Comparison of ENCODE assay signal across 1 cellular context in the genomic region with DNA sequence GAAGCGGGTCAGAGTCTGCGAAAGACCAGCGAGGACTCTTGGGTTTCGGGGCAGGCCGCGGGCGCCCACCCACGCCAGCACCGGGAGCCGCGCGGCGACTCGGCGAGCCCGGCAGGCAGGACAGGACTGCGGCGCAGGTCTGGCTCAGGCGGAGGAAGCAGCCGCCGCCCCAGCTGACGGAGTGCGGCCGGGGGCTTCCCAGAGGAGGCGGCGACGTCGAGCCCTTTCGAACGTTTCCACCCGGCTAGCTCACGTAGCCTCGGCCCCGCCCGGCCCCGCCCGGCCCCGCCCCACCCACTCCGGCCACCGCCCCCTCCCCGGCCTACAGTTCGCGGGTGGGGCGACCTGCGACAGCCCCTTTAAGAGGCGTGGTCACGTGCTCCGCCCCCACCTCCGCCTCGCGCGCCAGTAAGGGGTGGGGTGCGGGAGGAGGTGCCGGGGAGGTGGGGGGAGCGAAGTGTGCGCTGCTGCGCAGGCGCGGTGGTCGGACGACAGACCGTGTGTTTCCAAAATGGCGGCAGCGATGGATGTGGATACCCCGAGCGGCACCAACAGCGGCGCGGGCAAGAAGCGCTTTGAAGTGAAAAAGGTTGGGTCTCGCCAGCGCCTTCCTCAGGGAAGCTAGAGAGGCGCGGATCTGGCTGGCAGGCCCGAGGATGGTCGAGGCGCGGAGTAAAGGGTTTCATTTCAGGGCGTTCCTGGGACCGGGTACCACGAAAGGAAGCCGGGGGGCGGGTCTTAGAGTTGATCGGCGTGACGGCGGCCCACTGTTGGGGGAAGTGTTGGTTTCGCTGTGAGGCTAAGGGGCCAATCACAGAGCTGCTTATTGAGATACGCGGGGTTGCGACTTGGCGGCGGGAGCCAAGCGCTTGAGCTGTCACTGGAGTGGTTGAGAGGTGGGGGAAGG.
TF ChIP-seq lines count a peak whose summit lies in the region.

A gene (plus strand): TSS at position 491 of the 907 bp plus-strand sequence. CDS start 21 bp downstream, at position 512.

TF ChIP-seq in K562, 482 proteins besides CTCF, POLR2A, EP300 and RAD21 (continued from another document and continues in another):
- TF ChIP-seq RFX1 (IDR thresholded peaks at IDR 0.05) (no peak), ZNF174 (CRISPR knock-in tag; IDR thresholded peaks at IDR 0.05) (no peak), THRAP3 (IDR thresholded peaks at IDR 0.05; ENCODE audit: borderline replicate concordance) (no peak), ZKSCAN8 (CRISPR knock-in tag; IDR thresholded peaks at IDR 0.05) (no peak), FOXJ3 (CRISPR knock-in tag; IDR thresholded peaks at IDR 0.05) (no peak), SMAD3 (CRISPR knock-in tag; conservative IDR thresholded peaks at IDR 0.05) (no peak), RBM22 (IDR thresholded peaks at IDR 0.05; ENCODE audit: low read depth, low read length, poor library complexity, severe bottlenecking) (no peak), SMARCA4 (IDR thresholded peaks at IDR 0.05) (no peak), ZEB2 (IDR thresholded peaks at IDR 0.05) (no peak), TOE1 (IDR thresholded peaks at IDR 0.05; ENCODE audit: borderline replicate concordance) (peak; percentile 95), TOE1 (CRISPR knock-in tag; IDR thresholded peaks at IDR 0.05; ENCODE audit: borderline replicate concordance, low read depth) (no peak), FOXK2 (conservative IDR thresholded peaks at IDR 0.05 in 1 of 2, IDR thresholded peaks at IDR 0.05 in 1 of 2; ENCODE audit: low read depth in 2 of 2) (peak; percentile 78 to 80; a peak in 3 of 4 replicates), SLC30A9 (CRISPR knock-in tag; IDR thresholded peaks at IDR 0.05) (no peak), ZFP30 (CRISPR knock-in tag; IDR thresholded peaks at IDR 0.05; ENCODE audit: borderline replicate concordance) (no peak), ZNF165 (CRISPR knock-in tag; IDR thresholded peaks at IDR 0.05; ENCODE audit: borderline replicate concordance) (no peak), CEBPG (CRISPR knock-in tag; IDR thresholded peaks at IDR 0.05) (no peak), CEBPG (tag; conservative IDR thresholded peaks at IDR 0.05 in 1 of 2, IDR thresholded peaks at IDR 0.05 in 1 of 2) (no peak), PPARD (CRISPR knock-in tag; IDR thresholded peaks at IDR 0.05) (no peak), CBFA2T2 (conservative IDR thresholded peaks at IDR 0.05) (peak; percentile 23; the same call in 1 of the 2 replicates), HMG20A (CRISPR knock-in tag; conservative IDR thresholded peaks at IDR 0.05) (no peak), RFX5 (IDR thresholded peaks at IDR 0.05; ENCODE audit: low read depth, low read length) (no peak), CREBBP (IDR thresholded peaks at IDR 0.05; ENCODE audit: low read depth, low read length) (no peak), SNRNP70 (optimal IDR thresholded peaks at IDR 0.05; ENCODE audit: low read depth, low read length) (no peak), ZNF695 (CRISPR knock-in tag; IDR thresholded peaks at IDR 0.05) (no peak), CCNT2 (IDR thresholded peaks at IDR 0.05; ENCODE audit: borderline replicate concordance, extremely low read depth, insufficient read length, low read depth, low read length) (no peak), HCFC1 (IDR thresholded peaks at IDR 0.05; ENCODE audit: low read depth, low read length) (no peak; the same call in 1 of the 2 replicates), DPF2 (IDR thresholded peaks at IDR 0.05) (no peak), MAFF (IDR thresholded peaks at IDR 0.05; ENCODE audit: low read length) (no peak), ZNF584 (CRISPR knock-in tag; IDR thresholded peaks at IDR 0.05; ENCODE audit: low read depth) (no peak), HOXB6 (CRISPR knock-in tag; IDR thresholded peaks at IDR 0.05; ENCODE audit: borderline replicate concordance) (no peak), TAL1 (IDR thresholded peaks at IDR 0.05) (no peak), RBM17 (IDR thresholded peaks at IDR 0.05; ENCODE audit: borderline replicate concordance, low read depth, low read length) (no peak), ZFP36 (IDR thresholded peaks at IDR 0.05; ENCODE audit: low read depth, low read length, partially characterized antibody) (peak; percentile 97)
- TF ChIP-seq, protein P1, sequence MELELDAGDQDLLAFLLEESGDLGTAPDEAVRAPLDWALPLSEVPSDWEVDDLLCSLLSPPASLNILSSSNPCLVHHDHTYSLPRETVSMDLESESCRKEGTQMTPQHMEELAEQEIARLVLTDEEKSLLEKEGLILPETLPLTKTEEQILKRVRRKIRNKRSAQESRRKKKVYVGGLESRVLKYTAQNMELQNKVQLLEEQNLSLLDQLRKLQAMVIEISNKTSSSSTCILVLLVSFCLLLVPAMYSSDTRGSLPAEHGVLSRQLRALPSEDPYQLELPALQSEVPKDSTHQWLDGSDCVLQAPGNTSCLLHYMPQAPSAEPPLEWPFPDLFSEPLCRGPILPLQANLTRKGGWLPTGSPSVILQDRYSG (tag; conservative IDR thresholded peaks at IDR 0.05; ENCODE audit: low read depth) = no peak
- TF ChIP-seq, protein P2, sequence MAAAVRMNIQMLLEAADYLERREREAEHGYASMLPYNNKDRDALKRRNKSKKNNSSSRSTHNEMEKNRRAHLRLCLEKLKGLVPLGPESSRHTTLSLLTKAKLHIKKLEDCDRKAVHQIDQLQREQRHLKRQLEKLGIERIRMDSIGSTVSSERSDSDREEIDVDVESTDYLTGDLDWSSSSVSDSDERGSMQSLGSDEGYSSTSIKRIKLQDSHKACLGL (CRISPR knock-in tag; IDR thresholded peaks at IDR 0.05; ENCODE audit: borderline replicate concordance, poor library complexity, severe bottlenecking) = no peak
- TF ChIP-seq, protein P3, sequence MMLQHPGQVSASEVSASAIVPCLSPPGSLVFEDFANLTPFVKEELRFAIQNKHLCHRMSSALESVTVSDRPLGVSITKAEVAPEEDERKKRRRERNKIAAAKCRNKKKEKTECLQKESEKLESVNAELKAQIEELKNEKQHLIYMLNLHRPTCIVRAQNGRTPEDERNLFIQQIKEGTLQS (IDR thresholded peaks at IDR 0.05) = no peak
- TF ChIP-seq, protein P3 (CRISPR knock-in tag; conservative IDR thresholded peaks at IDR 0.05) = no peak
- TF ChIP-seq, protein P4, sequence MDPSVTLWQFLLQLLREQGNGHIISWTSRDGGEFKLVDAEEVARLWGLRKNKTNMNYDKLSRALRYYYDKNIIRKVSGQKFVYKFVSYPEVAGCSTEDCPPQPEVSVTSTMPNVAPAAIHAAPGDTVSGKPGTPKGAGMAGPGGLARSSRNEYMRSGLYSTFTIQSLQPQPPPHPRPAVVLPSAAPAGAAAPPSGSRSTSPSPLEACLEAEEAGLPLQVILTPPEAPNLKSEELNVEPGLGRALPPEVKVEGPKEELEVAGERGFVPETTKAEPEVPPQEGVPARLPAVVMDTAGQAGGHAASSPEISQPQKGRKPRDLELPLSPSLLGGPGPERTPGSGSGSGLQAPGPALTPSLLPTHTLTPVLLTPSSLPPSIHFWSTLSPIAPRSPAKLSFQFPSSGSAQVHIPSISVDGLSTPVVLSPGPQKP (CRISPR knock-in tag; IDR thresholded peaks at IDR 0.05) = no peak
- TF ChIP-seq, protein P5, sequence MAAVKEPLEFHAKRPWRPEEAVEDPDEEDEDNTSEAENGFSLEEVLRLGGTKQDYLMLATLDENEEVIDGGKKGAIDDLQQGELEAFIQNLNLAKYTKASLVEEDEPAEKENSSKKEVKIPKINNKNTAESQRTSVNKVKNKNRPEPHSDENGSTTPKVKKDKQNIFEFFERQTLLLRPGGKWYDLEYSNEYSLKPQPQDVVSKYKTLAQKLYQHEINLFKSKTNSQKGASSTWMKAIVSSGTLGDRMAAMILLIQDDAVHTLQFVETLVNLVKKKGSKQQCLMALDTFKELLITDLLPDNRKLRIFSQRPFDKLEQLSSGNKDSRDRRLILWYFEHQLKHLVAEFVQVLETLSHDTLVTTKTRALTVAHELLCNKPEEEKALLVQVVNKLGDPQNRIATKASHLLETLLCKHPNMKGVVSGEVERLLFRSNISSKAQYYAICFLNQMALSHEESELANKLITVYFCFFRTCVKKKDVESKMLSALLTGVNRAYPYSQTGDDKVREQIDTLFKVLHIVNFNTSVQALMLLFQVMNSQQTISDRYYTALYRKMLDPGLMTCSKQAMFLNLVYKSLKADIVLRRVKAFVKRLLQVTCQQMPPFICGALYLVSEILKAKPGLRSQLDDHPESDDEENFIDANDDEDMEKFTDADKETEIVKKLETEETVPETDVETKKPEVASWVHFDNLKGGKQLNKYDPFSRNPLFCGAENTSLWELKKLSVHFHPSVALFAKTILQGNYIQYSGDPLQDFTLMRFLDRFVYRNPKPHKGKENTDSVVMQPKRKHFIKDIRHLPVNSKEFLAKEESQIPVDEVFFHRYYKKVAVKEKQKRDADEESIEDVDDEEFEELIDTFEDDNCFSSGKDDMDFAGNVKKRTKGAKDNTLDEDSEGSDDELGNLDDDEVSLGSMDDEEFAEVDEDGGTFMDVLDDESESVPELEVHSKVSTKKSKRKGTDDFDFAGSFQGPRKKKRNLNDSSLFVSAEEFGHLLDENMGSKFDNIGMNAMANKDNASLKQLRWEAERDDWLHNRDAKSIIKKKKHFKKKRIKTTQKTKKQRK (IDR thresholded peaks at IDR 0.05; ENCODE audit: borderline replicate concordance, low read depth, low read length) = no peak
- TF ChIP-seq, protein P6, sequence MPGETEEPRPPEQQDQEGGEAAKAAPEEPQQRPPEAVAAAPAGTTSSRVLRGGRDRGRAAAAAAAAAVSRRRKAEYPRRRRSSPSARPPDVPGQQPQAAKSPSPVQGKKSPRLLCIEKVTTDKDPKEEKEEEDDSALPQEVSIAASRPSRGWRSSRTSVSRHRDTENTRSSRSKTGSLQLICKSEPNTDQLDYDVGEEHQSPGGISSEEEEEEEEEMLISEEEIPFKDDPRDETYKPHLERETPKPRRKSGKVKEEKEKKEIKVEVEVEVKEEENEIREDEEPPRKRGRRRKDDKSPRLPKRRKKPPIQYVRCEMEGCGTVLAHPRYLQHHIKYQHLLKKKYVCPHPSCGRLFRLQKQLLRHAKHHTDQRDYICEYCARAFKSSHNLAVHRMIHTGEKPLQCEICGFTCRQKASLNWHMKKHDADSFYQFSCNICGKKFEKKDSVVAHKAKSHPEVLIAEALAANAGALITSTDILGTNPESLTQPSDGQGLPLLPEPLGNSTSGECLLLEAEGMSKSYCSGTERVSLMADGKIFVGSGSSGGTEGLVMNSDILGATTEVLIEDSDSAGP (CRISPR knock-in tag; IDR thresholded peaks at IDR 0.05) = no peak
- TF ChIP-seq, protein P7, sequence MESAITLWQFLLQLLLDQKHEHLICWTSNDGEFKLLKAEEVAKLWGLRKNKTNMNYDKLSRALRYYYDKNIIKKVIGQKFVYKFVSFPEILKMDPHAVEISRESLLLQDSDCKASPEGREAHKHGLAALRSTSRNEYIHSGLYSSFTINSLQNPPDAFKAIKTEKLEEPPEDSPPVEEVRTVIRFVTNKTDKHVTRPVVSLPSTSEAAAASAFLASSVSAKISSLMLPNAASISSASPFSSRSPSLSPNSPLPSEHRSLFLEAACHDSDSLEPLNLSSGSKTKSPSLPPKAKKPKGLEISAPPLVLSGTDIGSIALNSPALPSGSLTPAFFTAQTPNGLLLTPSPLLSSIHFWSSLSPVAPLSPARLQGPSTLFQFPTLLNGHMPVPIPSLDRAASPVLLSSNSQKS (CRISPR knock-in tag; IDR thresholded peaks at IDR 0.05) = no peak
- TF ChIP-seq, protein P8, sequence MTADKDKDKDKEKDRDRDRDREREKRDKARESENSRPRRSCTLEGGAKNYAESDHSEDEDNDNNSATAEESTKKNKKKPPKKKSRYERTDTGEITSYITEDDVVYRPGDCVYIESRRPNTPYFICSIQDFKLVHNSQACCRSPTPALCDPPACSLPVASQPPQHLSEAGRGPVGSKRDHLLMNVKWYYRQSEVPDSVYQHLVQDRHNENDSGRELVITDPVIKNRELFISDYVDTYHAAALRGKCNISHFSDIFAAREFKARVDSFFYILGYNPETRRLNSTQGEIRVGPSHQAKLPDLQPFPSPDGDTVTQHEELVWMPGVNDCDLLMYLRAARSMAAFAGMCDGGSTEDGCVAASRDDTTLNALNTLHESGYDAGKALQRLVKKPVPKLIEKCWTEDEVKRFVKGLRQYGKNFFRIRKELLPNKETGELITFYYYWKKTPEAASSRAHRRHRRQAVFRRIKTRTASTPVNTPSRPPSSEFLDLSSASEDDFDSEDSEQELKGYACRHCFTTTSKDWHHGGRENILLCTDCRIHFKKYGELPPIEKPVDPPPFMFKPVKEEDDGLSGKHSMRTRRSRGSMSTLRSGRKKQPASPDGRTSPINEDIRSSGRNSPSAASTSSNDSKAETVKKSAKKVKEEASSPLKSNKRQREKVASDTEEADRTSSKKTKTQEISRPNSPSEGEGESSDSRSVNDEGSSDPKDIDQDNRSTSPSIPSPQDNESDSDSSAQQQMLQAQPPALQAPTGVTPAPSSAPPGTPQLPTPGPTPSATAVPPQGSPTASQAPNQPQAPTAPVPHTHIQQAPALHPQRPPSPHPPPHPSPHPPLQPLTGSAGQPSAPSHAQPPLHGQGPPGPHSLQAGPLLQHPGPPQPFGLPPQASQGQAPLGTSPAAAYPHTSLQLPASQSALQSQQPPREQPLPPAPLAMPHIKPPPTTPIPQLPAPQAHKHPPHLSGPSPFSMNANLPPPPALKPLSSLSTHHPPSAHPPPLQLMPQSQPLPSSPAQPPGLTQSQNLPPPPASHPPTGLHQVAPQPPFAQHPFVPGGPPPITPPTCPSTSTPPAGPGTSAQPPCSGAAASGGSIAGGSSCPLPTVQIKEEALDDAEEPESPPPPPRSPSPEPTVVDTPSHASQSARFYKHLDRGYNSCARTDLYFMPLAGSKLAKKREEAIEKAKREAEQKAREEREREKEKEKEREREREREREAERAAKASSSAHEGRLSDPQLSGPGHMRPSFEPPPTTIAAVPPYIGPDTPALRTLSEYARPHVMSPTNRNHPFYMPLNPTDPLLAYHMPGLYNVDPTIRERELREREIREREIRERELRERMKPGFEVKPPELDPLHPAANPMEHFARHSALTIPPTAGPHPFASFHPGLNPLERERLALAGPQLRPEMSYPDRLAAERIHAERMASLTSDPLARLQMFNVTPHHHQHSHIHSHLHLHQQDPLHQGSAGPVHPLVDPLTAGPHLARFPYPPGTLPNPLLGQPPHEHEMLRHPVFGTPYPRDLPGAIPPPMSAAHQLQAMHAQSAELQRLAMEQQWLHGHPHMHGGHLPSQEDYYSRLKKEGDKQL (CRISPR knock-in tag; IDR thresholded peaks at IDR 0.05; ENCODE audit: borderline replicate concordance) = no peak
